8 cellular contexts compared by ENCODE assay signal in genomic region chr6:13328076-13328874, GRCh38. TPM values are rescaled to one million over a fixed set of nuclear protein-coding genes. Genes with fewer than 3 reads are reported as not detected.
A peak's percentile ranks its signal among the peaks of the same experiment; 100 is the strongest.
DNase-seq lines count a peak whose midpoint lies in the region; ATAC-seq and TF ChIP-seq lines count a peak whose summit lies in the region.

TSS of gene TBC1D7 (minus strand) at chr6:13328537. CDS start at chr6:13326898, 1,639 bp downstream.

- ATAC-seq in GM21515 (IDR thresholded peaks at IDR 0.05; ENCODE audit: unreplicated experiment) = peak; percentile 85

- peaks cover 21% of the 10 kb centered on the region; the same call in 1 of the 2 replicates for H3K36me3 ChIP-seq in OCI-LY1 (ENCODE audit: insufficient read depth, low read length)

- H3K4me2 ChIP-seq in OCI-LY1 (ENCODE audit: low read length) = peak within 1 kb of the TSS; percentile 92

- 0 out of 2 replicates have a peak, but pooled peaks cover 3% of the 10 kb centered on the region for H3F3A ChIP-seq in OCI-LY1 (ENCODE audit: insufficient read depth, low read length)

- H3K27ac ChIP-seq in OCI-LY1 (ENCODE audit: low read depth, low read length, poor library complexity, severe bottlenecking) = no peak within 1 kb of the TSS

- H3K9ac ChIP-seq in OCI-LY1 (ENCODE audit: low read length) = peak within 1 kb of the TSS; percentile 90

- no peaks in the 10 kb centered on the region for H3K27me3 ChIP-seq in OCI-LY1 (ENCODE audit: insufficient read depth, low read length)
- no peaks in the 10 kb centered on the region for H3K27me3 ChIP-seq in mononuclear cell (ENCODE audit: insufficient read depth, low read length)

- no peaks in the 10 kb centered on the region for H3K79me2 ChIP-seq in OCI-LY1 (ENCODE audit: insufficient read depth, low read length)

- no peaks in the 10 kb centered on the region for H4K20me1 ChIP-seq in OCI-LY1 (ENCODE audit: insufficient read depth, low read length)

- TF ChIP-seq CTCF in OCI-LY1 (IDR thresholded peaks at IDR 0.05; ENCODE audit: low read length) = no peak

- DNase-seq in DMS 273 (lab: John Stamatoyannopoulos, UW; ENCODE audit: unreplicated experiment) = peak; percentile 95
- DNase-seq in HuH-7 (ENCODE audit: low spot score) = peak; percentile 81
- peak; percentile 87 for DNase-seq in activated T-cell treated with anti-CD3 and anti-CD28 coated beads for 1 hour (ENCODE audit: low read depth)
- peak; percentile 89 for DNase-seq in epidermal melanocyte (ENCODE audit: insufficient read length, low spot score)
- DNase-seq in stimulated activated CD8-positive, alpha-beta memory T cell treated with anti-CD3 and anti-CD28 coated beads, Interleukin-4, amount 100 ng/mL, for 1 hour (ENCODE audit: low read depth in 2 of 2, low spot score in 1 of 2) = peak; percentile 84 to 90

- H3K9me3 ChIP-seq in OCI-LY1 (ENCODE audit: low read length) (no peaks in the 10 kb centered on the region), mononuclear cell (ENCODE audit: low read depth, low read length) (no peaks in the 10 kb centered on the region)

- H2AFZ ChIP-seq in OCI-LY1 (ENCODE audit: low read length) = peak within 1 kb of the TSS; percentile 21; the same call in 1 of the 2 replicates

- H3K4me3 ChIP-seq in OCI-LY1 (ENCODE audit: low read depth, low read length, poor library complexity, severe bottlenecking) (peak within 1 kb of the TSS; percentile 74), mononuclear cell (ENCODE audit: low read length) (peak within 1 kb of the TSS; percentile 92)

- peaks cover 28% of the 10 kb centered on the region for H3K4me1 ChIP-seq in OCI-LY1 (ENCODE audit: insufficient read depth, low read length, severe bottlenecking)
- H3K4me1 ChIP-seq in mononuclear cell (ENCODE audit: insufficient read depth, low read length) = peaks cover 14% of the 10 kb centered on the region

- no peaks in the 10 kb centered on the region for H3K9me2 ChIP-seq in OCI-LY1 (ENCODE audit: low read depth, low read length)

RNA-seq across cellular contexts. Expression of gene TBC1D7, which starts in this region (rescaled TPM):
- total RNA-seq in mononuclear cell = 57.7 TPM
